In the genomic region with DNA sequence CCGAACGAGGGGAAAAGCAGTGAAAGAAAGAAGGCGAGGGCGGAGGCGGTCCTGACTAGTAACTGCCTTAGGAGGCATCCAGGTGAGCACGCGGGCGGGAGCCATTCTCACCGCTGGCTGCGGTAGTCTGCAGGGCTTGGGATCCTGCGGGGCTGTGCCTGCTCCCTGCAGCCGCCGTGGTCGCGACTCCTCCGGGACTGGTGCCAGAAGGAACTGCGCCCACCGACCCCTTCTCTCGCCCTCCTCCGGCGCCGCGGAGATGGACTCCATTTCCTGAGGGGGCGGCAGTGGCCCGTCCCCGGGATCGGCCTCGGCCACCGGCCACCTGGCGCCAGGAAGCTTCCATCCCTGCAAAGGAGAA, we compare ENCODE assay signal across 8 cellular contexts. TPM values are rescaled to one million over a fixed set of nuclear protein-coding genes. Genes with fewer than 3 reads are reported as not detected.
DNase-seq lines count a peak whose midpoint lies in the region; ATAC-seq and TF ChIP-seq lines count a peak whose summit lies in the region.

No MANE protein-coding gene starts in this region.

- H3K9me3 ChIP-seq in PC-9 (ENCODE audit: insufficient read depth, low read depth) (no peaks in the 10 kb centered on the region; the same call in 1 of the 2 replicates), heart right ventricle (peaks cover 0 to 16% (median 0%) of the 10 kb centered on the region in 11 donors), psoas muscle (no peaks in the 10 kb centered on the region)

- no peaks in the 10 kb centered on the region for H3K27me3 ChIP-seq in PC-9 (ENCODE audit: insufficient read depth, low read depth)
- H3K27me3 ChIP-seq in heart right ventricle = no peaks in the 10 kb centered on the region
- no peaks in the 10 kb centered on the region for H3K27me3 ChIP-seq in psoas muscle (ENCODE audit: insufficient read depth in 3 of 3, low read length in 2 of 3)

- intact Hi-C loops in PC-9 (cut with micrococcal nuclease; ENCODE audit: unreplicated experiment) = loop anchor here (5.0 to 10.0 kb wide), 3 partner anchors 168 to 353 kb away; partner anchors contain the start of gene TEC
- intact Hi-C loops in heart right ventricle (cut with DNase I) = loop anchor here in 2 of 10 donors (5.0 to 10.0 kb wide), 2 partner anchors 47 to 419 kb away; no protein-coding TSS in a partner anchor
- intact Hi-C loops in psoas muscle (cut with DNase I) = loop anchor here (5.0 to 10.0 kb wide), 2 partner anchors 361 to 428 kb away; partner anchors contain the start of gene SLAIN2 (in 1 of the 2)

- 0 out of 2 replicates have a peak, but pooled peaks cover 7% of the 10 kb centered on the region for H4K20me1 ChIP-seq in PC-9 (ENCODE audit: insufficient read depth)

- CTCF ChIA-PET in PC-9 (lab: Charles Lee) = no interaction called here

- H3K27ac ChIP-seq in PC-9 (peak overlapping the region; percentile 84), heart right ventricle (peak overlapping the region in 9 of 10 donors; percentile 70 to 88 (median 82)), psoas muscle (peak overlapping the region; percentile 78)

- peaks cover 17% of the 10 kb centered on the region for H3K4me1 ChIP-seq in PC-9 (replicated peaks; ENCODE audit: insufficient read depth)
- peaks cover 4 to 23% (median 12%) of the 10 kb centered on the region in 9 donors for H3K4me1 ChIP-seq in heart right ventricle
- H3K4me1 ChIP-seq in psoas muscle = peaks cover 4% of the 10 kb centered on the region

- 0 to 1% methylated on average over 30 of the region's 30 CpGs for WGBS in heart right ventricle, 2 donors
- WGBS in psoas muscle, 3 donors = 0 to 1% (median 1%) methylated on average over 13 to 30 of the region's 30 CpGs

- H3K36me3 ChIP-seq in PC-9 (ENCODE audit: low read depth) = peaks cover 22% of the 10 kb centered on the region
- H3K36me3 ChIP-seq in heart right ventricle = peaks cover 0 to 28% (median 13%) of the 10 kb centered on the region in 9 donors
- peaks cover 0 to 32% of the 10 kb centered on the region in 2 donors for H3K36me3 ChIP-seq in psoas muscle (ENCODE audit: insufficient read depth in 1 of 2, low read depth in 1 of 2)

- TF ChIP-seq CTCF in PC-9 (conservative IDR thresholded peaks at IDR 0.05) (no peak), heart right ventricle (IDR thresholded peaks at IDR 0.05) (peak in 1 of 9 donors; percentile 3), psoas muscle (IDR thresholded peaks at IDR 0.05) (no peak)

- POLR2A ChIA-PET in PC-9 (lab: Charles Lee; ENCODE audit: unreplicated experiment) = interaction anchor here (0.6 kb wide), 1 partner anchor 218 kb away, joined by 3 read pairs; no protein-coding TSS in a partner anchor

- peak overlapping the region; percentile 80 for H3K4me3 ChIP-seq in PC-9
- H3K4me3 ChIP-seq in heart right ventricle = peak overlapping the region; percentile 82 to 99 (median 94)
- H3K4me3 ChIP-seq in psoas muscle = peak overlapping the region; percentile 85

- BruUV-seq in PC-9 (replicated peaks; lab: Mats Ljungman, UMichigan) = TSS peak; percentile 60

- DNase-seq in NK-92 treated with Interleukin-12 subunit alpha and Interleukin-12 subunit beta, amount 100 ng/mL, for 24 hours (lab: John Stamatoyannopoulos, UW) = peak; percentile 26
- DNase-seq in NK-92 (lab: John Stamatoyannopoulos, UW; ENCODE audit: unreplicated experiment) (no peak), PC-9 (no peak), heart right ventricle (peak; percentile 15 to 44), psoas muscle (peak; percentile 45 to 68), KG1 (lab: John Stamatoyannopoulos, UW) (no peak)
- DNase-seq in activated naive CD4-positive, alpha-beta T cell treated with anti-CD3 and anti-CD28 coated beads, Interleukin-2, amount 50 U/mL, for 16 hours = peak; percentile 46

- H3F3A ChIP-seq in PC-9 (ENCODE audit: insufficient read depth, low read depth) = no peaks in the 10 kb centered on the region

- peaks cover 45% of the 10 kb centered on the region for H3K79me2 ChIP-seq in PC-9 (ENCODE audit: low read depth)

- peak overlapping the region; percentile 99 for H2AFZ ChIP-seq in PC-9

- peak overlapping the region; percentile 79 for H3K4me2 ChIP-seq in PC-9

- no peaks in the 10 kb centered on the region for H3K9me2 ChIP-seq in PC-9 (ENCODE audit: insufficient read depth)

- ATAC-seq in HG03025 (IDR thresholded peaks at IDR 0.05; ENCODE audit: low FRiP score, unreplicated experiment) (peak; percentile 34), heart right ventricle (peak; percentile 21 to 57 (median 44)), psoas muscle (peak; percentile 12 to 56 (median 26))

RNA-seq across cellular contexts. Expression of gene NFXL1, which starts 0.5 kb away (rescaled TPM):
- 15.5 and 15.7 TPM in 2 replicates for total RNA-seq in PC-9 (2021)
- 1 to 10 TPM; 3.4 to 6.3 (median 5.1) TPM for total RNA-seq in heart right ventricle
- polyA plus RNA-seq in heart right ventricle = 1 to 10 TPM; 2.3 to 3.9 TPM
- total RNA-seq in psoas muscle = 1 to 10 TPM; 4.4 to 6.0 (median 5.4) TPM
- 1 to 10 TPM; 3.1 to 4.9 (median 3.2) TPM for polyA plus RNA-seq in psoas muscle

Comparison
In these comparisons a context has a peak if more than half of its experiments do, and no peak if none do; other contexts are left out.
1. DNase-seq: peak in NK-92 treated with Interleukin-12 subunit alpha and Interleukin-12 subunit beta, amount 100 ng/mL, for 24 hours (single experiment), activated naive CD4-positive, alpha-beta T cell treated with anti-CD3 and anti-CD28 coated beads, Interleukin-2, amount 50 U/mL, for 16 hours (single experiment), heart right ventricle (2 of 2) and psoas muscle (2 of 2); none in NK-92 (single experiment), PC-9 (0 of 2) and KG1 (single experiment).
2. Peak in every context shown above with its lines, with median percentiles within 50 percentile points of each other: ATAC-seq, H3K27ac ChIP-seq and H3K4me3 ChIP-seq.